8 cellular contexts compared by ENCODE assay signal in the genomic region with DNA sequence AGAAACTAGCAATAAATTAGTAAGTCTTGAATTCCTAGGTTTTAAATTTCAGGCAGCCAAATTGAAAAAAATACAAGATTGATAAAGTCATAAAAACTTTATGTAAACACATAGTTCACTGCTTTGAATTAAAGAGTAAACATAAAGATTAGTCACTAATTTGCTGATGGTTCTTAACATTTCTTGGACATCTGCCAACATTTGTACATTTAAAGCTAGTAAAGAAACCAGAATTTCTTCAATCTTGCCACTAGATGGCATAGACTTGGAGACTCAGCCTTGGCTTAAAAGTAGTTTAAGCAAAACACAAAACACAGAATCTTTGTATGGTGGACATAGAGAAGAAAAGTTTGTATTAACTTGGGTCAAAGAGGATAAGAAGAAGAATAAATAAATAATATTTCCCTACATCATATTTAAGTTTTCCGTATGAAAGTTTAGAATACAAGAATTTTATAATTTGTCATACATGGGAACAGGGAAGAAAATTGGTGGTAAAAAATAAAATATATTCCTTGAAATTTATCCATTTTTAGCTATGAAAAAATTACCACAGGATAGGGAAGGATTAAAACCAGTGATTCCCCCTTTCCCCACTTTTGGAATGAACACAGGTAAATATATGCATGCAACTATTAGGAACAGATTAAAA. TPM values are rescaled to one million over a fixed set of nuclear protein-coding genes. Genes with fewer than 3 reads are reported as not detected.
A peak's percentile ranks its signal among the peaks of the same experiment; 100 is the strongest.
DNase-seq lines count a peak whose midpoint lies in the region; ATAC-seq and TF ChIP-seq lines count a peak whose summit lies in the region.

No MANE protein-coding gene starts in this region.

- CTCF ChIA-PET in BJ (lab: Yijun Ruan, JAX) = interaction anchor here (0.7 to 6.5 kb wide), 10 partner anchors 10 to 641 kb away, joined by 3 to 72 read pairs (median 5); no protein-coding TSS in a partner anchor
- CTCF ChIA-PET in activated CD4-positive, alpha-beta memory T cell treated with anti-CD3 and anti-CD28 coated beads for 36 hours (lab: Charles Lee) = interaction anchor here (0.6 to 8.7 kb wide), 17 partner anchors 8 to 641 kb away, joined by 3 to 175 read pairs (median 9); partner anchors contain the start of genes B3GAT2, FAM135A and SMAP1

- no peak overlapping the region for H3K4me3 Mint-ChIP-seq in activated CD4-positive, alpha-beta memory T cell treated with anti-CD3 and anti-CD28 coated beads for 36 hours
- no peak overlapping the region for H3K4me3 Mint-ChIP-seq in activated T-cell treated with anti-CD3 and anti-CD28 coated beads, Interleukin-2, amount 50 U/mL, for 24 hours

- no peaks in the 10 kb centered on the region for H3K36me3 Mint-ChIP-seq in activated CD4-positive, alpha-beta memory T cell treated with anti-CD3 and anti-CD28 coated beads for 36 hours
- no peaks in the 10 kb centered on the region for H3K36me3 Mint-ChIP-seq in activated T-cell treated with anti-CD3 and anti-CD28 coated beads, Interleukin-2, amount 50 U/mL, for 24 hours (ENCODE audit: low read depth)

- no peak overlapping the region for H3K27ac Mint-ChIP-seq in activated CD4-positive, alpha-beta memory T cell treated with anti-CD3 and anti-CD28 coated beads for 36 hours
- no peak overlapping the region for H3K27ac Mint-ChIP-seq in activated T-cell treated with anti-CD3 and anti-CD28 coated beads, Interleukin-2, amount 50 U/mL, for 24 hours

- intact Hi-C loops in activated CD4-positive, alpha-beta memory T cell treated with anti-CD3 and anti-CD28 coated beads for 36 hours (cut with micrococcal nuclease) = loop anchor here (1.0 to 2.0 kb wide), 2 partner anchors 315 to 641 kb away; no protein-coding TSS in a partner anchor

- H3K4me3 ChIP-seq in BJ (ENCODE audit: low read depth, low read length) = no peak overlapping the region

- peak; percentile 16 for DNase-seq in BJ (ENCODE audit: low read depth)
- DNase-seq in LoVo (ENCODE audit: low spot score) = peak; percentile 88
- peak; percentile 87 for DNase-seq in OCI-M1 (lab: John Stamatoyannopoulos, UW)
- peak; percentile 18 to 68 for DNase-seq in dermis microvascular lymphatic vessel endothelial cell (ENCODE audit: low read depth in 2 of 2)
- peak; percentile 65 for DNase-seq in myocyte (ENCODE audit: low read depth)
- DNase-seq in activated CD4-positive, alpha-beta memory T cell treated with anti-CD3 and anti-CD28 coated beads for 36 hours = no peak
- no peak for DNase-seq in activated T-cell treated with anti-CD3 and anti-CD28 coated beads, Interleukin-2, amount 50 U/mL, for 24 hours

- POLR2A ChIA-PET in BJ (lab: Charles Lee) = interaction anchor here (0.6 kb wide), 1 partner anchor 1519 kb away, joined by 14 read pairs; no protein-coding TSS in a partner anchor
- POLR2A ChIA-PET in activated CD4-positive, alpha-beta memory T cell treated with anti-CD3 and anti-CD28 coated beads for 36 hours (lab: Charles Lee) = no interaction called here

- peak; percentile 33 for ATAC-seq in GM19043 (IDR thresholded peaks at IDR 0.05; ENCODE audit: low read depth, unreplicated experiment)

- TF ChIP-seq CTCF in BJ (IDR thresholded peaks at IDR 0.05; ENCODE audit: insufficient read depth, low read depth, low read length) = peak; percentile 82

- peaks cover 15% of the 10 kb centered on the region for H3K27me3 Mint-ChIP-seq in activated CD4-positive, alpha-beta memory T cell treated with anti-CD3 and anti-CD28 coated beads for 36 hours
- H3K27me3 Mint-ChIP-seq in activated T-cell treated with anti-CD3 and anti-CD28 coated beads, Interleukin-2, amount 50 U/mL, for 24 hours = peaks cover 26% of the 10 kb centered on the region

- H3K27me3 ChIP-seq in BJ (ENCODE audit: control insufficient read depth, insufficient read depth, low read length) = peaks cover 6% of the 10 kb centered on the region

- H3K36me3 ChIP-seq in BJ (ENCODE audit: control insufficient read depth, insufficient read depth, low read length) = no peaks in the 10 kb centered on the region

- H3K9me3 Mint-ChIP-seq in activated CD4-positive, alpha-beta memory T cell treated with anti-CD3 and anti-CD28 coated beads for 36 hours = no peaks in the 10 kb centered on the region
- H3K9me3 Mint-ChIP-seq in activated T-cell treated with anti-CD3 and anti-CD28 coated beads, Interleukin-2, amount 50 U/mL, for 24 hours = no peaks in the 10 kb centered on the region

- H3K4me1 Mint-ChIP-seq in activated CD4-positive, alpha-beta memory T cell treated with anti-CD3 and anti-CD28 coated beads for 36 hours (ENCODE audit: low read depth) = no peaks in the 10 kb centered on the region
- H3K4me1 Mint-ChIP-seq in activated T-cell treated with anti-CD3 and anti-CD28 coated beads, Interleukin-2, amount 50 U/mL, for 24 hours (ENCODE audit: low read depth) = no peaks in the 10 kb centered on the region

RNA-seq across cellular contexts. Expression of gene FAM135A, which starts 41.7 kb away (rescaled TPM):
- 2.9 and 6.2 TPM in 2 replicates for polyA plus RNA-seq in BJ (2011; rRNA removed)
- 6.5 and 7.1 TPM in 2 replicates for polyA minus RNA-seq in BJ (2011; rRNA and poly(A)+ RNA removed)
- total RNA-seq in dermis microvascular lymphatic vessel endothelial cell = 11.2 and 12.9 TPM in 2 replicates
- total RNA-seq in myocyte = 12.2 and 14.6 TPM in 2 replicates
- 2.6 TPM for polyA plus RNA-seq in myocyte (2012)
- 1 to 10 TPM; 9.0 to 9.2 TPM for total RNA-seq in activated CD4-positive, alpha-beta memory T cell treated with anti-CD3 and anti-CD28 coated beads for 36 hours

Comparison
In these comparisons a context has a peak if more than half of its experiments do, and no peak if none do; other contexts are left out.
1. DNase-seq: peak in BJ (single experiment), LoVo (single experiment), OCI-M1 (single experiment), dermis microvascular lymphatic vessel endothelial cell (2 of 2) and myocyte (single experiment); none in activated CD4-positive, alpha-beta memory T cell treated with anti-CD3 and anti-CD28 coated beads for 36 hours (single experiment) and activated T-cell treated with anti-CD3 and anti-CD28 coated beads, Interleukin-2, amount 50 U/mL, for 24 hours (single experiment).